In genomic region chr1:23867542-23867952, GRCh38 we compare ENCODE assay signal across 8 cellular contexts. TPM values are rescaled to one million over a fixed set of nuclear protein-coding genes. Genes with fewer than 3 reads are reported as not detected.
DNase-seq lines count a peak whose midpoint lies in the region; ATAC-seq, FAIRE-seq and TF ChIP-seq lines count a peak whose summit lies in the region.

No MANE protein-coding gene starts in this region.

- H3K4me1 Mint-ChIP-seq in WTC11 = peaks cover 14% of the 10 kb centered on the region

- H4K20me1 ChIP-seq in smooth muscle cell (ENCODE audit: low read depth) = no peaks in the 10 kb centered on the region

- H3K27ac ChIP-seq in right cardiac atrium (ENCODE audit: low read length) (no peak overlapping the region), smooth muscle cell (ENCODE audit: low read depth) (no peak overlapping the region)

- H2AFZ ChIP-seq in smooth muscle cell (ENCODE audit: low read depth) = peak overlapping the region; percentile 92

- 4% methylated on average over 24 of the region's 24 CpGs for WGBS in right cardiac atrium
- 5% methylated on average over 22 of the region's 24 CpGs for WGBS in smooth muscle cell (ENCODE audit: low lambda C conversion rate)

- DNase-seq in WTC11 (ENCODE audit: low spot score) = no peak
- no peak for DNase-seq in right cardiac atrium
- DNase-seq in smooth muscle cell (lab: John Stamatoyannopoulos, UW; ENCODE audit: unreplicated experiment) = no peak
- DNase-seq in HTR-8/SVneo (ENCODE audit: insufficient read length, low spot score) = no peak
- DNase-seq in central memory CD4-positive, alpha-beta T cell = no peak
- DNase-seq in dedifferentiated amniotic fluid mesenchymal stem cell (ENCODE audit: extremely low spot score) = no peak

- H3K4me3 ChIP-seq in right cardiac atrium (ENCODE audit: low read length) = peak overlapping the region; percentile 61
- H3K4me3 ChIP-seq in smooth muscle cell = peak overlapping the region; percentile 66

- peaks cover 3% of the 10 kb centered on the region; the same call in 1 of the 2 replicates for H3K36me3 Mint-ChIP-seq in WTC11

- TF ChIP-seq CTCF in WTC11 (IDR thresholded peaks at IDR 0.05) (no peak), smooth muscle cell (IDR thresholded peaks at IDR 0.05; ENCODE audit: borderline replicate concordance, insufficient read depth, poor library complexity, severe bottlenecking) (no peak)

- peaks cover 2% of the 10 kb centered on the region for H3K4me1 ChIP-seq in right cardiac atrium (ENCODE audit: control insufficient read depth, insufficient read depth, low read length)
- H3K4me1 ChIP-seq in smooth muscle cell (ENCODE audit: low read depth) = no peaks in the 10 kb centered on the region

- peak overlapping the region; percentile 71 for H3K4me3 Mint-ChIP-seq in WTC11

- ATAC-seq in GM18511 (IDR thresholded peaks at IDR 0.05; ENCODE audit: unreplicated experiment) (peak; percentile 36), HG02885 (IDR thresholded peaks at IDR 0.05; ENCODE audit: poor library complexity, unreplicated experiment) (peak; percentile 24), WTC11 (peak; percentile 24), right cardiac atrium (peak in 1 of 2 donors; percentile 60)

- no peaks in the 10 kb centered on the region for H3F3A ChIP-seq in smooth muscle cell (ENCODE audit: low read depth)

- H3K27me3 ChIP-seq in right cardiac atrium (ENCODE audit: control insufficient read depth, insufficient read depth) (no peaks in the 10 kb centered on the region), smooth muscle cell (ENCODE audit: low read depth) (peaks cover 21% of the 10 kb centered on the region)

- peak overlapping the region; percentile 96 for H3K4me2 ChIP-seq in smooth muscle cell

- no peaks in the 10 kb centered on the region for H3K9me3 Mint-ChIP-seq in WTC11

- H3K9ac ChIP-seq in smooth muscle cell (ENCODE audit: low read depth) = no peak overlapping the region

- no peaks in the 10 kb centered on the region for H3K79me2 ChIP-seq in smooth muscle cell (ENCODE audit: low read depth)

- CTCF ChIA-PET in WTC11 (lab: Charles Lee) = interaction anchor here (1.5 to 4.0 kb wide), 2 partner anchors 57 to 95 kb away, joined by 3 to 47 read pairs; no protein-coding TSS in a partner anchor

- intact Hi-C loops in right cardiac atrium (cut with DNase I) = loop anchor here in 1 of 4 donors (5.0 to 10.0 kb wide), 2 partner anchors 40 to 63 kb away; partner anchors contain the start of genes GALE and HMGCL

- no peak overlapping the region for H3K27ac Mint-ChIP-seq in WTC11

- H3K36me3 ChIP-seq in smooth muscle cell (ENCODE audit: low read depth) = no peaks in the 10 kb centered on the region

- FAIRE-seq in HTR-8/SVneo (lab: Jason Lieb, UNC) = no peak

- H3K27me3 Mint-ChIP-seq in WTC11 (ENCODE audit: low read depth) = peaks cover 50% of the 10 kb centered on the region

- H3K9me3 ChIP-seq in right cardiac atrium (ENCODE audit: control insufficient read depth, low read length) (no peaks in the 10 kb centered on the region), smooth muscle cell (replicated peaks; ENCODE audit: low read depth) (no peaks in the 10 kb centered on the region)

- POLR2A ChIA-PET in WTC11 (lab: Charles Lee) = no interaction called here

TF ChIP-seq in WTC11, 78 proteins besides CTCF, POLR2A, EP300 and RAD21:
- TF ChIP-seq ZNF317 (CRISPR knock-in tag; IDR thresholded peaks at IDR 0.05; ENCODE audit: borderline replicate concordance, low read depth) = 0 out of 2 replicates have a peak, but pooled peaks have one; percentile 26
- TF ChIP-seq NFATC4 (CRISPR knock-in tag; IDR thresholded peaks at IDR 0.05) = no peak

RNA-seq across cellular contexts. Expression of gene FUCA1, which starts 0.5 kb away (rescaled TPM):
- total RNA-seq in WTC11 (2021) = 7.5 to 8.3 TPM (median 7.8 TPM) in 3 replicates
- 10 to 100 TPM; 16.8 to 22.1 (median 19.4) TPM for total RNA-seq in right cardiac atrium
- polyA plus RNA-seq in right cardiac atrium = 15.5 TPM
- 12.5 and 19.0 TPM in 2 replicates for total RNA-seq in smooth muscle cell
- 10.4 and 16.4 TPM in 2 replicates for polyA plus RNA-seq in smooth muscle cell

RNA-seq across cellular contexts. Expression of gene HMGCL, which starts 42.3 kb away (rescaled TPM):
- total RNA-seq in WTC11 (2021) = 22.7 to 31.2 TPM (median 25.4 TPM) in 3 replicates
- 10 to 100 TPM; 20.1 to 26.2 (median 21.7) TPM for total RNA-seq in right cardiac atrium
- 31.9 TPM for polyA plus RNA-seq in right cardiac atrium
- total RNA-seq in smooth muscle cell = 43.0 and 47.6 TPM in 2 replicates
- 46.5 and 51.2 TPM in 2 replicates for polyA plus RNA-seq in smooth muscle cell

RNA-seq across cellular contexts. Expression of gene CNR2, which starts 45.6 kb away (rescaled TPM):
- total RNA-seq in WTC11 (2021) (not detected in 3 replicates), right cardiac atrium (not detected), smooth muscle cell (not detected in 2 replicates)
- polyA plus RNA-seq in right cardiac atrium (not detected), smooth muscle cell (not detected in 2 replicates)
